ENCODE assay signal across 15 cellular contexts in the genomic region with DNA sequence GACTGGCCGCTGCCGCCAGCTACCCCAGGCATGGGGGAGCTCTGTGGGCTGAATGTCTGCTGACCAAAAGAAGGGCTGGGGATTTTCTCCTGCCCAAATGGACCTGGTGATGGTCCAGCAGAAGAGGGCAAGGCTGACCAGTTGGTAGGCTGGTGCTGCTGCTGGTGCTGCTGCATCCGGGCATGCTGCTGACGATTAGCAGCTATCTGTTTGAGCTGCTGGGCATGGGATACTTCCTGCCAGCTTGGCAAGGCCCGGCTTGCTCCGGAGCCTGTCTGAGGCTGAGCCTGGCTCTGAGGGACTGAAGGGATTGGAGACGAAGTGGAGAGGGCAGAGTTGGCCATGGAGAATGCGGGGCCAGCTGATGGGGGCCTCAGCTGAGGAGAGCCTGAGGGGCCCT.
"Had no signal": no experiment of that assay in that cellular context is flagged by ENCODE, and none has a peak within 500 bp of the region (broad histone marks: within the 10 kb centered on the region; RNA-seq: fewer than 3 reads in every experiment).

No MANE protein-coding gene starts in this region.

- FAIRE-seq: astrocyte had no signal

- DNase-seq: activated CD8-positive, alpha-beta T cell treated with anti-CD3 and anti-CD28 coated beads for 36 hours; activated gamma-delta T cell; colonic mucosa; esophagus squamous epithelium; foreskin keratinocyte; left cardiac atrium; mucosa of descending colon; sigmoid colon; stimulated activated CD4-positive, alpha-beta T cell treated with anti-CD3 and anti-CD28 coated beads, Interleukin-2, amount 100 ng/mL, for 48 hours; T1000 had no signal

- H3K9me3 ChIP-seq: colonic mucosa, esophagus squamous epithelium, mucosa of descending colon, sigmoid colon, thoracic aorta had no signal

- H3K4me3 Mint-ChIP-seq: activated CD8-positive, alpha-beta T cell treated with anti-CD3 and anti-CD28 coated beads for 36 hours had no signal

- ATAC-seq: foreskin keratinocyte, left cardiac atrium, mucosa of descending colon had no signal

- H3K4me3 ChIP-seq: colonic mucosa, esophagus squamous epithelium, lung, mucosa of descending colon, sigmoid colon, thoracic aorta had no signal

- H3K9me3 Mint-ChIP-seq: activated CD8-positive, alpha-beta T cell treated with anti-CD3 and anti-CD28 coated beads for 36 hours; natural killer cell treated with Interleukin-12 subunit alpha and Interleukin-12 subunit beta and Interleukin-15 and Interleukin-18, amount 100 ng/mL, for 72 hours; stimulated activated naive CD8-positive, alpha-beta T cell treated with anti-CD3 and anti-CD28 coated beads, Interleukin-15, Interleukin-2, amounts not matched to agents 100 ng/mL and 50 ng/mL, for 24 hours had no signal

- H3K27me3 Mint-ChIP-seq: activated CD8-positive, alpha-beta T cell treated with anti-CD3 and anti-CD28 coated beads for 36 hours; natural killer cell treated with Interleukin-12 subunit alpha and Interleukin-12 subunit beta and Interleukin-15 and Interleukin-18, amount 100 ng/mL, for 72 hours; stimulated activated naive CD8-positive, alpha-beta T cell treated with anti-CD3 and anti-CD28 coated beads, Interleukin-15, Interleukin-2, amounts not matched to agents 100 ng/mL and 50 ng/mL, for 24 hours had no signal

- H3K27ac ChIP-seq: colonic mucosa, esophagus squamous epithelium, foreskin keratinocyte, sigmoid colon, thoracic aorta had no signal

- H3K36me3 ChIP-seq: colonic mucosa had no signal

- H3K27me3 ChIP-seq: colonic mucosa, esophagus squamous epithelium, foreskin keratinocyte, sigmoid colon had no signal
